ENCODE assay signal across 9 cellular contexts in the genomic region with DNA sequence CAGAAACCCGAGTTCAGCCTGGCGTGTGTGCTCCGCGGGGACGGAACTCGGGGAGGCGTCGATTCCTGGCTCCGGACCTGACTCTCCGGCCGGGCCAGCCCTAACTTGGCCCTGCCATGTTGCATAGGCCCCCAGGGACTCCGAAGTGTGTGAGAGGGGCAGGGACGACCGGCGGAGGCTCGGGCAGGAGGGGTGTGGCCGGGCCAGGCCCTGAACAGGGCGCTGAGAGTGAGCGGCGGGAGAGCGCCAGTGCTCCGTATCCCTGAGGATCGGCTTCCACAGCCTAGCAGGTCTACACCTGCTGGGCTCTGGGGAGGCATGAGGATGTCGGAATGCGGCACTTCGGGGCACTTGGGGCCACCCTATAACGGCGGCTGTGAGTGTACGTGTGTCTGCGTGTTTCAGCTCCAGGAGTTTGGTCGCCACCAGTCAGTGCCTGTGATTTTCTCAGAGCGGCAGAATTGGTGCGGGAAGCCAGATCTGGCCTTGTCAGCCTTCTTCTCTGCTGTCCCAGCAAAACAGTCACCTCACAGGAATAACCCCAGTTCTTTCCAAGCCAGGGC.
DNase-seq lines count a peak whose midpoint lies in the region; FAIRE-seq and TF ChIP-seq lines count a peak whose summit lies in the region.
"Had no signal": no experiment of that assay in that cellular context is flagged by ENCODE, and none has a peak within 500 bp of the region (broad histone marks: within the 10 kb centered on the region; RNA-seq: fewer than 3 reads in every experiment).

No MANE protein-coding gene starts in this region.

- intact Hi-C loops in tibial artery (cut with DNase I; ENCODE audit: low total_unique reads) = no loop called here

- no peaks in the 10 kb centered on the region for H3K36me3 ChIP-seq in tibial artery
- H3K36me3 ChIP-seq in effector memory CD4-positive, alpha-beta T cell (ENCODE audit: control insufficient read depth, insufficient read depth, low read length) = no peaks in the 10 kb centered on the region

- DNase-seq in NCI-H1417 (lab: John Stamatoyannopoulos, UW) = peak; percentile 54 to 81 (median 73)
- no peak for DNase-seq in NCI-H1417 treated with DMSO at 0.1 percent for 48 hours (lab: John Stamatoyannopoulos, UW)
- DNase-seq in cerebellar cortex (ENCODE audit: low spot score) = peak; percentile 63
- DNase-seq in left kidney (ENCODE audit: low read depth, low spot score) = peak; percentile 44
- peak in 1 of 2 donors; percentile 84 for DNase-seq in tibial artery
- DNase-seq in effector memory CD4-positive, alpha-beta T cell = no peak
- no peak for DNase-seq in RCC 7860 (ENCODE audit: low spot score)
- DNase-seq in midbrain (lab: John Stamatoyannopoulos, UW) = no peak

- H3K4me3 ChIP-seq in tibial artery = peak overlapping the region; percentile 54 to 56
- no peak overlapping the region for H3K4me3 ChIP-seq in effector memory CD4-positive, alpha-beta T cell (ENCODE audit: insufficient read depth, low read depth, low read length, poor library complexity, severe bottlenecking)

- no peak for TF ChIP-seq CTCF in tibial artery (IDR thresholded peaks at IDR 0.05)

- peaks cover 0 to 40% (median 29%) of the 10 kb centered on the region in 4 donors for H3K4me1 ChIP-seq in tibial artery
- peaks cover 9% of the 10 kb centered on the region for H3K4me1 ChIP-seq in effector memory CD4-positive, alpha-beta T cell (ENCODE audit: control insufficient read depth, insufficient read depth, low read length, poor library complexity, severe bottlenecking)

- H3K27ac ChIP-seq in tibial artery = peak overlapping the region; percentile 59 to 76
- H3K27ac ChIP-seq in effector memory CD4-positive, alpha-beta T cell (ENCODE audit: insufficient read depth, low read length, poor library complexity, severe bottlenecking) = no peak overlapping the region

- no peaks in the 10 kb centered on the region for H3K9me3 ChIP-seq in tibial artery
- no peaks in the 10 kb centered on the region for H3K9me3 ChIP-seq in effector memory CD4-positive, alpha-beta T cell (ENCODE audit: control insufficient read depth, low read length)

- FAIRE-seq in RCC 7860 (lab: Jason Lieb, UNC) = no peak
- FAIRE-seq: GM12891 had no signal

- peaks cover 0 to 6% of the 10 kb centered on the region in 2 donors for H3K27me3 ChIP-seq in tibial artery
- peaks cover 14% of the 10 kb centered on the region for H3K27me3 ChIP-seq in effector memory CD4-positive, alpha-beta T cell (replicated peaks; ENCODE audit: control insufficient read depth, insufficient read depth, low read length, poor library complexity, severe bottlenecking)

Comparison
In these comparisons a context has a peak if more than half of its experiments do, and no peak if none do; other contexts are left out.
1. DNase-seq: peak in NCI-H1417 (3 of 3), cerebellar cortex (single experiment) and left kidney (single experiment); none in NCI-H1417 treated with DMSO at 0.1 percent for 48 hours (single experiment), effector memory CD4-positive, alpha-beta T cell (0 of 3), RCC 7860 (single experiment) and midbrain (single experiment).